In the genomic region with DNA sequence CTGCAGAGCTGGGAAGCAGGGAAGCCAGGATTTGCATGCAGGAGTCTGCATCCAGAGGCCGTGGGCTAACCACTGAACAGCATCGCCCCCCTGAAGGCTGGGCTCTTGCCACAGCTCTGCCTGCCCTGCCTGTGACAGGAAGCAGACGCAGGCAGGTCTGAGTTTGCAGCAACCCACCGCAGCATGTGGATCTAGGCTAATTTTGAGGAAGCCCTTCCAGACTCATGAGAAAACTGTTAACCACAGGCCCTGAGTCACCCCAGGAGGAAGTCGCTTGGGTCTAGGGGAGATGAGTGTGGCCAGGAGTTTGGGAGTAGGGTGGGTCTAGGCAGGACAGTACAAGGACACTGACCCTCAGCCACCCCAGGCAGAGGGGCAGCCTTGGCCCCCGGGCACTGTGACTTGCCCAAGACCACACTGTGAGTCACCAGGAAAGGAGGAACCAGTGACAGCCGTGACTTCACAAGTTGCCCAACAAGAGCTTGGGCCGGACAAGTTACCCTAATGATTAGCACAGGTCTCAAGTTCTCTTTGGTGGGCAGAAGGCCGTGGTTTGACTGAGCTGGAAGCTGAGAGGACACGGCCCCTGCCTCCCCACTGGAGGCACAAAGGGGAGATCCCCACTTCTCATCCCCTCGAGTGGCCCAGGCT, we compare ENCODE assay signal across 8 cellular contexts. TPM values are rescaled to one million over a fixed set of nuclear protein-coding genes. Genes with fewer than 3 reads are reported as not detected.
DNase-seq lines count a peak whose midpoint lies in the region; ATAC-seq, FAIRE-seq and TF ChIP-seq lines count a peak whose summit lies in the region.

No MANE protein-coding gene starts in this region.

- TF ChIP-seq EP300 in sigmoid colon (IDR thresholded peaks at IDR 0.05), result peak in 2 of 4 donors; percentile 29 to 46

- H3K27me3 ChIP-seq in GM06990 (replicated peaks; ENCODE audit: control insufficient read depth, insufficient read depth, low read length) (no peaks in the 10 kb centered on the region), sigmoid colon (no peaks in the 10 kb centered on the region)

- no peak for TF ChIP-seq CTCF in GM06990 (IDR thresholded peaks at IDR 0.05; ENCODE audit: insufficient read depth, low read length, poor library complexity, severe bottlenecking)
- no peak for TF ChIP-seq CTCF in sigmoid colon (IDR thresholded peaks at IDR 0.05)

- peak; percentile 87 for FAIRE-seq in RCC 7860 (lab: Jason Lieb, UNC)

- H3K27ac ChIP-seq in sigmoid colon, result peak overlapping the region; percentile 61 to 74 (median 66)

- no peak for ATAC-seq in HG03159 (IDR thresholded peaks at IDR 0.05; ENCODE audit: unreplicated experiment)
- ATAC-seq in HG03139 (IDR thresholded peaks at IDR 0.05; ENCODE audit: unreplicated experiment), result no peak

- WGBS in sigmoid colon, 2 donors, result 42 to 78% methylated on average over 11 of the region's 11 CpGs

- no peak for TF ChIP-seq POLR2A in sigmoid colon (IDR thresholded peaks at IDR 0.05)

- intact Hi-C loops in head of caudate nucleus (cut with DNase I), result no loop called here
- intact Hi-C loops in sigmoid colon (cut with DNase I), result no loop called here

- peaks cover 18% of the 10 kb centered on the region for H3K36me3 ChIP-seq in GM06990 (ENCODE audit: control insufficient read depth, insufficient read depth, low read length)
- H3K36me3 ChIP-seq in sigmoid colon, result no peaks in the 10 kb centered on the region

- peaks cover 0 to 13% (median 9%) of the 10 kb centered on the region in 4 donors for H3K4me1 ChIP-seq in sigmoid colon

- DNase-seq in GM06990 (ENCODE audit: extremely low read depth, insufficient read length), result peak; percentile 77
- DNase-seq in RCC 7860 (ENCODE audit: low spot score), result peak; percentile 93
- peak; percentile 46 for DNase-seq in activated gamma-delta T cell (lab: John Stamatoyannopoulos, UW)
- peak in 34 of 42 donors; percentile 24 to 84 (median 51) for DNase-seq in head of caudate nucleus
- DNase-seq in sigmoid colon, result peak; percentile 84
- no peak for DNase-seq in NCI-H345 treated with DMSO at 0.1 percent for 48 hours (lab: John Stamatoyannopoulos, UW; ENCODE audit: unreplicated experiment)

- H3K4me3 ChIP-seq in GM06990 (replicated peaks; ENCODE audit: low read depth, low read length) (peak overlapping the region; percentile 99), sigmoid colon (peak overlapping the region in 3 of 4 donors; percentile 23 to 44 (median 34))

- H3K9me3 ChIP-seq in sigmoid colon, result no peaks in the 10 kb centered on the region

RNA-seq across cellular contexts. Expression of a gene that starts 0.9 kb away (rescaled TPM):
- total RNA-seq in sigmoid colon, result 10 to 100 TPM; 30.2 to 49.6 (median 42.8) TPM
- 100 to 1,000 TPM in 2 of 3 donors, 10 to 100 TPM in 1; 35.4 to 219 (median 132) TPM for polyA plus RNA-seq in sigmoid colon

RNA-seq across cellular contexts. Expression of a gene that starts 33.3 kb away (rescaled TPM):
- total RNA-seq in sigmoid colon, result under 1 TPM in 2 of 4 donors, not detected in 2; 0.36 to 0.54 TPM
- under 1 TPM in 1 of 3 donors, not detected in 2; 0.09 TPM for polyA plus RNA-seq in sigmoid colon
